13 cellular contexts compared by ENCODE assay signal in the genomic region with DNA sequence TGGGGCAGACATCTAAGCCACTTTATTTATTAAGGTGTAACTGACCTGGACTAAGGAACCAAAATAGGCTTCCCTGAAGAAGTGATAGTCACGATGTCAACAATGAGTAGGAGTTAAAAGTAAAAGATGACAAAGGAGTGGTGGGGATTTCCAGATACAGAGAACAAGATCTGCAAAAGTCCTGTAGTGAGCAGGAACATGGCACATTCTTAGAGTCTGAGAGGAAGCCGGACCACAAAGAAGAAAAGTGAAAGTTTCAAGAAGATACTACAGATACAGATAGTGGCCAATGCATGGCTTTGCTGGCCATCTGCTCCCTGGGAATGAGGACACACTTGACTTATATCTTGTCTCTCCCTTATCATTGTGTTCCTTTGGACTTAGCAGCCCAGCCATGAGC.
DNase-seq lines count a peak whose midpoint lies in the region; ATAC-seq lines count a peak whose summit lies in the region.
"Had no signal": no experiment of that assay in that cellular context is flagged by ENCODE, and none has a peak within 500 bp of the region (broad histone marks: within the 10 kb centered on the region; RNA-seq: fewer than 3 reads in every experiment).

No MANE protein-coding gene starts in this region.

- ATAC-seq in GM18858 (IDR thresholded peaks at IDR 0.05; ENCODE audit: unreplicated experiment), result peak; percentile 65
- peak; percentile 90 for ATAC-seq in GM21717 (IDR thresholded peaks at IDR 0.05; ENCODE audit: unreplicated experiment)
- ATAC-seq in HG03280 (IDR thresholded peaks at IDR 0.05; ENCODE audit: unreplicated experiment), result peak; percentile 50
- ATAC-seq in GM21381 (IDR thresholded peaks at IDR 0.05; ENCODE audit: unreplicated experiment), result no peak
- ATAC-seq: gastrocnemius medialis, PC-3 had no signal

- DNase-seq in kidney tubule cell (ENCODE audit: low spot score), result peak; percentile 17
- no peak for DNase-seq in SW 1271 (lab: John Stamatoyannopoulos, UW)
- DNase-seq in activated CD4-positive, alpha-beta T cell treated with anti-CD3 and anti-CD28 coated beads, Interleukin-2, amount 50 U/mL, for 1 hour, result no peak
- DNase-seq in mucosa of gallbladder (ENCODE audit: low spot score), result no peak
- DNase-seq: caudate nucleus, gastrocnemius medialis, immature natural killer cell, NCI-H446 treated with DMSO at 0.1 percent for 48 hours, PC-3 had no signal
